8 cellular contexts compared by ENCODE assay signal in genomic region chr20:25867776-25868649, GRCh38.
DNase-seq lines count a peak whose midpoint lies in the region; ATAC-seq and TF ChIP-seq lines count a peak whose summit lies in the region.

No MANE protein-coding gene starts in this region.

- peak overlapping the region; percentile 61 to 82 (median 70) for H3K4me3 Mint-ChIP-seq in naive thymus-derived CD8-positive, alpha-beta T cell

- no peaks in the 10 kb centered on the region for H3K36me3 ChIP-seq in stomach

- H3K9me3 Mint-ChIP-seq in naive thymus-derived CD8-positive, alpha-beta T cell, result peaks cover 0 to 5% (median 0%) of the 10 kb centered on the region in 9 donors

- H3K27me3 ChIP-seq in stomach, result peaks cover 0 to 56% (median 17%) of the 10 kb centered on the region in 3 donors

- peaks cover 19 to 54% (median 48%) of the 10 kb centered on the region in 5 donors for H3K27me3 Mint-ChIP-seq in naive thymus-derived CD8-positive, alpha-beta T cell

- peaks cover 19 to 41% (median 35%) of the 10 kb centered on the region in 4 donors for H3K4me1 Mint-ChIP-seq in naive thymus-derived CD8-positive, alpha-beta T cell

- TF ChIP-seq EP300 in stomach (IDR thresholded peaks at IDR 0.05), result no peak

- no peak for TF ChIP-seq CTCF in AG10803 (conservative IDR thresholded peaks at IDR 0.05; ENCODE audit: low read length)
- TF ChIP-seq CTCF in stomach (IDR thresholded peaks at IDR 0.05), result no peak

- H3K36me3 Mint-ChIP-seq in naive thymus-derived CD8-positive, alpha-beta T cell, result peaks cover 0 to 5% (median 0%) of the 10 kb centered on the region in 3 donors

- peak overlapping the region in 4 of 10 donors; percentile 19 to 50 (median 43) for H3K27ac Mint-ChIP-seq in naive thymus-derived CD8-positive, alpha-beta T cell

- POLR2A ChIA-PET in naive thymus-derived CD8-positive, alpha-beta T cell (lab: Charles Lee), result no interaction called here

- no peaks in the 10 kb centered on the region for H3K9me3 ChIP-seq in stomach

- TF ChIP-seq POLR2A in stomach (IDR thresholded peaks at IDR 0.05), result no peak

- intact Hi-C loops in stomach (cut with DNase I; ENCODE audit: low total_unique reads), result no loop called here

- no peak overlapping the region for H3K27ac ChIP-seq in stomach

- H3K4me1 ChIP-seq in stomach, result peaks cover 15 to 37% (median 32%) of the 10 kb centered on the region in 4 donors

- peak overlapping the region; percentile 55 for H3K4me3 ChIP-seq in AG10803 (ENCODE audit: low read length)
- H3K4me3 ChIP-seq in stomach, result peak overlapping the region; percentile 41 to 54 (median 50)

- DNase-seq in AG10803 (ENCODE audit: low read depth) (peak; percentile 64), NCI-H510A treated with DMSO at 0.1 percent for 48 hours (lab: John Stamatoyannopoulos, UW) (peak; percentile 94), activated T-helper 1 cell treated with Interleukin-2 at 50 U/mL for 16 hours (ENCODE audit: low read depth) (peak; percentile 33), fibroblast of peridontal ligament (ENCODE audit: extremely low read depth) (peak; percentile 62), stomach (peak; percentile 79)
- peak; percentile 35 to 79 (median 65) for DNase-seq in naive thymus-derived CD8-positive, alpha-beta T cell

- ATAC-seq in GM21529 (IDR thresholded peaks at IDR 0.05; ENCODE audit: unreplicated experiment) (peak; percentile 60), GM21717 (IDR thresholded peaks at IDR 0.05; ENCODE audit: unreplicated experiment) (no peak)
- peak; percentile 81 to 83 for ATAC-seq in naive thymus-derived CD8-positive, alpha-beta T cell

- WGBS in stomach, 5 donors, result 20 to 31% (median 22%) methylated on average over 21 to 46 of the region's 46 CpGs

Comparison
In these comparisons a context has a peak if more than half of its experiments do, and no peak if none do; other contexts are left out.
1. DNase-seq: peak in every context shown above with its lines; median percentile 94 in NCI-H510A treated with DMSO at 0.1 percent for 48 hours; 79 in stomach; 65 in naive thymus-derived CD8-positive, alpha-beta T cell; 64 in AG10803; 62 in fibroblast of peridontal ligament; 33 in activated T-helper 1 cell treated with Interleukin-2 at 50 U/mL for 16 hours.